ENCODE assay signal across 8 cellular contexts in genomic region chr3:99901200-99901926, GRCh38.
A peak's percentile ranks its signal among the peaks of the same experiment; 100 is the strongest.
DNase-seq lines count a peak whose midpoint lies in the region; ATAC-seq and TF ChIP-seq lines count a peak whose summit lies in the region.

No MANE protein-coding gene starts in this region.

- H3K9me3 ChIP-seq in Caco-2 (no peaks in the 10 kb centered on the region), muscle layer of duodenum (ENCODE audit: control insufficient read depth in 1 of 2, low read length in 2 of 2) (no peaks in the 10 kb centered on the region)
- no peaks in the 10 kb centered on the region for H3K9me3 ChIP-seq in CD8-positive, alpha-beta T cell (ENCODE audit: low read length)

- peak in 1 of 2 experiments; percentile 9 for DNase-seq in Caco-2
- DNase-seq in NCI-H1105 treated with DMSO at 0.1 percent for 48 hours (lab: John Stamatoyannopoulos, UW) = peak; percentile 87
- no peak for DNase-seq in coronary artery (ENCODE audit: low spot score)
- no peak for DNase-seq in activated CD8-positive, alpha-beta memory T cell treated with anti-CD3 and anti-CD28 coated beads for 24 hours
- DNase-seq in CD8-positive, alpha-beta T cell = no peak

- no peaks in the 10 kb centered on the region for H3K36me3 ChIP-seq in Caco-2 (ENCODE audit: control insufficient read depth, insufficient read depth, low read length)
- no peaks in the 10 kb centered on the region for H3K36me3 ChIP-seq in muscle layer of duodenum (ENCODE audit: control insufficient read depth in 1 of 2, insufficient read depth in 2 of 2, low read length in 2 of 2)
- H3K36me3 ChIP-seq in CD8-positive, alpha-beta T cell (ENCODE audit: insufficient read depth, low read length) = no peaks in the 10 kb centered on the region

- CTCF ChIA-PET in Caco-2 (lab: Charles Lee) = interaction anchor here (0.5 kb wide), 2 partner anchors 591 to 866 kb away, joined by 4 to 6 read pairs; partner anchors contain the start of gene TMEM45A
- CTCF ChIA-PET in CD8-positive, alpha-beta T cell (lab: Charles Lee) = no interaction called here

- H3K4me1 ChIP-seq in Caco-2 = peaks cover 30% of the 10 kb centered on the region
- H3K4me1 ChIP-seq in muscle layer of duodenum (ENCODE audit: control insufficient read depth in 1 of 2, insufficient read depth in 2 of 2, low read length in 2 of 2) = peaks cover 4 to 8% of the 10 kb centered on the region in 2 donors
- no peaks in the 10 kb centered on the region for H3K4me1 ChIP-seq in CD8-positive, alpha-beta T cell (ENCODE audit: insufficient read depth, low read length)

- peak overlapping the region; percentile 59 for H3K27ac Mint-ChIP-seq in Caco-2 (ENCODE audit: unreplicated experiment)
- H3K27ac Mint-ChIP-seq in CD8-positive, alpha-beta T cell = no peak overlapping the region

- H3K27me3 Mint-ChIP-seq in Caco-2 (ENCODE audit: insufficient read depth, unreplicated experiment) = no peaks in the 10 kb centered on the region
- H3K27me3 Mint-ChIP-seq in CD8-positive, alpha-beta T cell (ENCODE audit: low read depth) = no peaks in the 10 kb centered on the region

- H3K9me3 Mint-ChIP-seq in Caco-2 (ENCODE audit: unreplicated experiment) = no peaks in the 10 kb centered on the region
- no peaks in the 10 kb centered on the region for H3K9me3 Mint-ChIP-seq in CD8-positive, alpha-beta T cell

- no peak for ATAC-seq in CD8-positive, alpha-beta T cell
- ATAC-seq in GM19455 (IDR thresholded peaks at IDR 0.05; ENCODE audit: unreplicated experiment) (no peak), HG02678 (IDR thresholded peaks at IDR 0.05; ENCODE audit: unreplicated experiment) (no peak)

- peaks cover 27% of the 10 kb centered on the region for H3K4me1 Mint-ChIP-seq in Caco-2 (ENCODE audit: low read depth, unreplicated experiment)
- peaks cover under 1% of the 10 kb centered on the region for H3K4me1 Mint-ChIP-seq in CD8-positive, alpha-beta T cell (ENCODE audit: low read depth)

- H3K4me3 ChIP-seq in Caco-2 (ENCODE audit: low read depth, low read length) (no peak overlapping the region), coronary artery (peak overlapping the region; percentile 39), muscle layer of duodenum (ENCODE audit: low read depth in 1 of 2, low read length in 2 of 2) (no peak overlapping the region)
- no peak overlapping the region for H3K4me3 ChIP-seq in CD8-positive, alpha-beta T cell (ENCODE audit: low read depth, low read length)

- H3K36me3 Mint-ChIP-seq in Caco-2 (ENCODE audit: insufficient read depth, unreplicated experiment) = no peaks in the 10 kb centered on the region
- H3K36me3 Mint-ChIP-seq in CD8-positive, alpha-beta T cell = no peaks in the 10 kb centered on the region

- BruUV-seq in Caco-2 (replicated peaks; lab: Mats Ljungman, UMichigan) = no TSS peak

- no peaks in the 10 kb centered on the region for H3K27me3 ChIP-seq in Caco-2 (replicated peaks; ENCODE audit: control insufficient read depth, insufficient read depth, low read length)
- H3K27me3 ChIP-seq in muscle layer of duodenum (ENCODE audit: low read depth, low read length) = no peaks in the 10 kb centered on the region
- no peaks in the 10 kb centered on the region for H3K27me3 ChIP-seq in CD8-positive, alpha-beta T cell (ENCODE audit: insufficient read depth, low read length)

- POLR2A ChIA-PET in Caco-2 (lab: Charles Lee) = interaction anchor here (0.6 kb wide), 1 partner anchor 397 kb away, joined by 3 read pairs; no protein-coding TSS in a partner anchor
- POLR2A ChIA-PET in CD8-positive, alpha-beta T cell (lab: Charles Lee) = interaction anchor here (0.6 to 1.0 kb wide), 2 partner anchors 10 to 56 kb away, joined by 3 read pairs; no protein-coding TSS in a partner anchor

- intact Hi-C loops in Caco-2 (cut with micrococcal nuclease; ENCODE audit: unreplicated experiment) = no loop called here
- intact Hi-C loops in CD8-positive, alpha-beta T cell (cut with DNase I, micrococcal nuclease) = no loop called here

- TF ChIP-seq CTCF in Caco-2 (IDR thresholded peaks at IDR 0.05; ENCODE audit: insufficient read depth in 1 of 2, low read depth in 1 of 2, low read length in 1 of 2, severe bottlenecking in 1 of 2, unreplicated experiment in 1 of 2) (no peak), coronary artery (IDR thresholded peaks at IDR 0.05) (no peak)
- no peak for TF ChIP-seq CTCF in CD8-positive, alpha-beta T cell (IDR thresholded peaks at IDR 0.05)

- H3K4me3 Mint-ChIP-seq in Caco-2 (ENCODE audit: unreplicated experiment) = peak overlapping the region; percentile 59
- no peak overlapping the region for H3K4me3 Mint-ChIP-seq in CD8-positive, alpha-beta T cell

- H3K27ac ChIP-seq in coronary artery (peak overlapping the region; percentile 23 to 67), muscle layer of duodenum (ENCODE audit: low read length) (peak overlapping the region; percentile 43)
- no peak overlapping the region for H3K27ac ChIP-seq in CD8-positive, alpha-beta T cell (ENCODE audit: low read depth, low read length)
